26 cellular contexts compared by ENCODE assay signal in genomic region chr9:135170535-135170934, GRCh38.
"Had no signal": no experiment of that assay in that cellular context is flagged by ENCODE, and none has a peak within 500 bp of the region (broad histone marks: within the 10 kb centered on the region; RNA-seq: fewer than 3 reads in every experiment).

No MANE protein-coding gene starts in this region.

- ATAC-seq: stimulated activated effector memory CD8-positive, alpha-beta T cell treated with anti-CD3 and anti-CD28 coated beads, Interleukin-12 subunit alpha, Interleukin-12 subunit beta, amount 100 ng/mL, for 72 hours; stimulated activated memory B cell treated with anti-CD40 and anti-IgM and Interleukin-4, amounts not matched to agents 10 μg/mL and 1 μg/mL and 100 μg/mL, for 72 hours; stimulated activated naive B cell treated with anti-CD40 and anti-IgM and Interleukin-4, amounts not matched to agents 10 μg/mL and 1 μg/mL and 100 μg/mL, for 72 hours; stimulated activated naive CD8-positive, alpha-beta T cell treated with anti-CD3 and anti-CD28 coated beads, Interleukin-15, amount 100 ng/mL, for 72 hours; stimulated activated naive CD8-positive, alpha-beta T cell treated with anti-CD3 and anti-CD28 coated beads, Interleukin-15, Interleukin-2, amounts not matched to agents 100 U/mL and 50 U/mL, for 24 hours; upper lobe of right lung had no signal

- DNase-seq: stimulated activated CD4-positive, alpha-beta T cell treated with anti-CD3 and anti-CD28 coated beads, Interleukin-2, amount 100 ng/mL, for 48 hours; stimulated activated CD4-positive, alpha-beta T cell treated with anti-CD3 and anti-CD28 coated beads, Interleukin-4, amount 100 ng/mL, for 1 hour; stimulated activated CD4-positive, alpha-beta T cell treated with anti-CD3 and anti-CD28 coated beads, Interleukin-4, amount 100 ng/mL, for 24 hours; stimulated activated CD4-positive, alpha-beta T cell treated with anti-CD3 and anti-CD28 coated beads, Interleukin-4, amount 100 ng/mL, for 4 hours; stimulated activated CD8-positive, alpha-beta memory T cell treated with anti-CD3 and anti-CD28 coated beads, Interleukin-4, amount 100 ng/mL, for 48 hours; stimulated activated naive B cell treated with anti-CD40 and anti-IgM and Interleukin-4, amounts not matched to agents 10 μg/mL and 1 μg/mL and 100 μg/mL, for 72 hours; stimulated activated naive CD4-positive, alpha-beta T cell; stimulated activated naive CD4-positive, alpha-beta T cell treated with Interleukin-2 at 50 U/mL for 16 hours; stimulated activated naive CD8-positive, alpha-beta T cell treated with anti-CD3 and anti-CD28 coated beads, Interleukin-15, amount 100 ng/mL, for 72 hours; stimulated activated naive CD8-positive, alpha-beta T cell treated with anti-CD3 and anti-CD28 coated beads, Interleukin-15, Interleukin-2, amounts not matched to agents 100 U/mL and 50 U/mL, for 24 hours; stomach; substantia nigra; testis; thyroid gland; tibial artery; transverse colon; trophoblast cell; upper lobe of left lung; upper lobe of right lung; uterus had no signal

- H3K4me1 ChIP-seq: stomach, suprapubic skin, thyroid gland, tibial artery, tibial nerve, transverse colon, upper lobe of left lung, upper lobe of right lung, uterus, vagina had no signal

- H3K4me3 ChIP-seq: stomach, suprapubic skin, testis, thoracic aorta, thyroid gland, tibial artery, tibial nerve, transverse colon, upper lobe of left lung, upper lobe of right lung, uterus, vagina had no signal

- H3K27ac ChIP-seq: stomach, suprapubic skin, testis, thoracic aorta, thyroid gland, tibial artery, tibial nerve, transverse colon, upper lobe of left lung, upper lobe of right lung, uterus, vagina had no signal

- H3K36me3 ChIP-seq: stomach, suprapubic skin, thoracic aorta, thyroid gland, tibial artery, tibial nerve, transverse colon, upper lobe of left lung, upper lobe of right lung, uterus, vagina had no signal

- H3K9me3 ChIP-seq: stomach, suprapubic skin, testis, thoracic aorta, thyroid gland, tibial artery, tibial nerve, transverse colon, upper lobe of left lung, upper lobe of right lung, uterus, vagina had no signal

- H3K27me3 ChIP-seq: testis, thyroid gland, upper lobe of left lung, uterus, vagina had no signal
